ENCODE assay signal across 16 cellular contexts in the genomic region with DNA sequence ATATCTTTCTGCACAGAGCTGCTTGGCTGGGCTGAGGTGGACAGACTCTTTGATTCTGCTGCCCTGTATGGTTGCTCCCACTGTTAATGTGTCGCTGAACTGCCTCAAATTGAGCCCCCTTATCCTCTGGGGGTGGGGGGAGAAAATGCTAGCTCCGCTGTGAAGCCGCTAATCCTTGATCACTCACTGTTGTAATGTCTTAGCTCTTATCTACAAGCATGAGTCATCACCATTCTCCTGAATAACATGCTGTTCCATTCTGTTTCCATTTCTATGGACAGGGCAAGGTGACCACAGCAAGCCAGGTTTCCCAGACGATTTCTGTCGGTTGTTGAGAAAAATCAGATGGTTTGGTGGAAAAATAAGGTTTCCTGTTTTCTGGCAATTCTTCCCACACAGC.
"Had no signal": no experiment of that assay in that cellular context is flagged by ENCODE, and none has a peak within 500 bp of the region (broad histone marks: within the 10 kb centered on the region; RNA-seq: fewer than 3 reads in every experiment).

No MANE protein-coding gene starts in this region.

- H3K4me3 Mint-ChIP-seq: immature natural killer cell; natural killer cell treated with Interleukin-12 subunit alpha and Interleukin-12 subunit beta and Interleukin-15 and Interleukin-18, amount 100 ng/mL, for 72 hours; T-cell had no signal

- ATAC-seq: esophagus mucosa; natural killer cell treated with Interleukin-12 subunit alpha and Interleukin-12 subunit beta and Interleukin-15 and Interleukin-18, amount 100 ng/mL, for 72 hours; sciatic nerve; T-cell; upper lobe of right lung had no signal

- H3K4me3 ChIP-seq: prostate gland, spleen, stomach, thoracic aorta, upper lobe of right lung had no signal

- H3K4me1 ChIP-seq: prostate gland, spleen, stomach, upper lobe of right lung had no signal

- FAIRE-seq: astrocyte, colon had no signal

- H3K4me1 Mint-ChIP-seq: immature natural killer cell had no signal

- DNase-seq: activated CD4-positive, CD25-positive, alpha-beta regulatory T cell treated with anti-CD3 and anti-CD28 coated beads, Interleukin-2, amount 50 U/mL, for 72 hours; activated naive CD4-positive, alpha-beta T cell treated with Interleukin-2 at 50 U/mL for 16 hours; immature natural killer cell; occipital lobe; spleen; stomach; T-cell; T-helper 9 cell; upper lobe of right lung had no signal

- H3K27ac ChIP-seq: prostate gland, spleen, stomach, thoracic aorta, upper lobe of right lung had no signal

- H3K36me3 Mint-ChIP-seq: natural killer cell treated with Interleukin-12 subunit alpha and Interleukin-12 subunit beta and Interleukin-15 and Interleukin-18, amount 100 ng/mL, for 72 hours; T-cell had no signal

- H3K36me3 ChIP-seq: prostate gland, spleen, stomach, thoracic aorta, upper lobe of right lung had no signal

- H3K27ac Mint-ChIP-seq: immature natural killer cell; natural killer cell treated with Interleukin-12 subunit alpha and Interleukin-12 subunit beta and Interleukin-15 and Interleukin-18, amount 100 ng/mL, for 72 hours; T-cell had no signal

- H3K9me3 ChIP-seq: prostate gland, spleen, stomach, thoracic aorta, upper lobe of right lung had no signal
